In the genomic region with DNA sequence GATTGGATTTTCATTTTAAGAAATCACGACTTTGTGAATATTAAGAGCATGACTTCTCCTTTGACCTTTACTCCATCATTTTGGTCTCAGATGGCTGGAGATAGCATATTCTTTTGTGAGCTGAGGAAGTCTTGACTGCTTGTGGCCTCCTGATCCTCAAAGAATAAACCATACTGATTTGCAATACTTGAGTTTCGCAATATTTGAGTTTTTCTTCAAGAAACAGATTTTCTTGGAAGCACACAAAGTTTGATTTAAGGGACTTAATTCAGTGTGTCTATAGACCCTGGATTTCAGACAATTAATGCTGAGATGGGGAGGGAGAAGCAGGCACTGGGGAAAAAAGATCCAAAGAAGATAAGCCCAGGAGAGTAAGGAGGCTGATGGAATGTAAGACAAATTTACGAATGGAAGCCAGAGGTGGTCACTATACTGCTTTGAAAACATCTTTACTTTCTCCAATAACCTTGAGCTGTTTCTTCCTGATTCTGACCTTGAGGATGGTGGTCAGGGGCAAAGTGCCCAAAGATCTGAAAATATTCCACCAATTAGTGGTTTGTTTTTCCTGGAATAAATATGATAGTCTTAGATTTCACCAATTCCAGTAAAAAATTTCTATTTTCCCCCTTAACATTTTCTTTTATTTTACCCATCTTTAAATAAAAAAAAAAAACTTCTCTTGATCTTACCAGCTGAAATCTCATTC, we compare ENCODE assay signal across 2 cellular contexts.
TF ChIP-seq lines count a peak whose summit lies in the region.

No MANE protein-coding gene starts in this region.

TF ChIP-seq in HepG2, 621 proteins besides CTCF, POLR2A, EP300 and RAD21:
- TF ChIP-seq, protein P1, sequence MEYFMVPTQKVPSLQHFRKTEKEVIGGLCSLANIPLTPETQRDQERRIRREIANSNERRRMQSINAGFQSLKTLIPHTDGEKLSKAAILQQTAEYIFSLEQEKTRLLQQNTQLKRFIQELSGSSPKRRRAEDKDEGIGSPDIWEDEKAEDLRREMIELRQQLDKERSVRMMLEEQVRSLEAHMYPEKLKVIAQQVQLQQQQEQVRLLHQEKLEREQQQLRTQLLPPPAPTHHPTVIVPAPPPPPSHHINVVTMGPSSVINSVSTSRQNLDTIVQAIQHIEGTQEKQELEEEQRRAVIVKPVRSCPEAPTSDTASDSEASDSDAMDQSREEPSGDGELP (IDR thresholded peaks at IDR 0.05; ENCODE audit: borderline replicate concordance, low read depth), result no peak
- TF ChIP-seq ZNF746 (CRISPR knock-in tag; IDR thresholded peaks at IDR 0.05), result no peak
- TF ChIP-seq ZNF382 (CRISPR knock-in tag; IDR thresholded peaks at IDR 0.05; ENCODE audit: borderline replicate concordance), result no peak
- TF ChIP-seq, protein P2, sequence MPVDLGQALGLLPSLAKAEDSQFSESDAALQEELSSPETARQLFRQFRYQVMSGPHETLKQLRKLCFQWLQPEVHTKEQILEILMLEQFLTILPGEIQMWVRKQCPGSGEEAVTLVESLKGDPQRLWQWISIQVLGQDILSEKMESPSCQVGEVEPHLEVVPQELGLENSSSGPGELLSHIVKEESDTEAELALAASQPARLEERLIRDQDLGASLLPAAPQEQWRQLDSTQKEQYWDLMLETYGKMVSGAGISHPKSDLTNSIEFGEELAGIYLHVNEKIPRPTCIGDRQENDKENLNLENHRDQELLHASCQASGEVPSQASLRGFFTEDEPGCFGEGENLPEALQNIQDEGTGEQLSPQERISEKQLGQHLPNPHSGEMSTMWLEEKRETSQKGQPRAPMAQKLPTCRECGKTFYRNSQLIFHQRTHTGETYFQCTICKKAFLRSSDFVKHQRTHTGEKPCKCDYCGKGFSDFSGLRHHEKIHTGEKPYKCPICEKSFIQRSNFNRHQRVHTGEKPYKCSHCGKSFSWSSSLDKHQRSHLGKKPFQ (CRISPR knock-in tag; IDR thresholded peaks at IDR 0.05; ENCODE audit: insufficient replicate concordance), result no peak
- no peak for TF ChIP-seq GPN1 (CRISPR knock-in tag; IDR thresholded peaks at IDR 0.05; ENCODE audit: borderline replicate concordance)
- TF ChIP-seq CBFB (CRISPR knock-in tag; IDR thresholded peaks at IDR 0.05), result no peak
- peak; percentile 78 for TF ChIP-seq CEBPB (IDR thresholded peaks at IDR 0.05; ENCODE audit: borderline replicate concordance, low read depth, low read length)
- TF ChIP-seq ZNF136 (CRISPR knock-in tag; IDR thresholded peaks at IDR 0.05; ENCODE audit: low read depth), result no peak
- no peak for TF ChIP-seq ATF7-NPFF (CRISPR knock-in tag; IDR thresholded peaks at IDR 0.05; ENCODE audit: low read depth)
TF ChIP-seq in HepG2: peak in this region for 1.

TF ChIP-seq in K562, 482 proteins besides CTCF, POLR2A, EP300 and RAD21:
- TF ChIP-seq CEBPG (CRISPR knock-in tag; IDR thresholded peaks at IDR 0.05) (no peak), CEBPG (tag; conservative IDR thresholded peaks at IDR 0.05 in 1 of 2, IDR thresholded peaks at IDR 0.05 in 1 of 2) (peak; percentile 15 to 42; a peak in 1 of 4 replicates), SRSF1 (IDR thresholded peaks at IDR 0.05; ENCODE audit: low read depth, low read length) (no peak), CEBPB (tag; IDR thresholded peaks at IDR 0.05) (peak; percentile 85)
